ENCODE assay signal across 8 cellular contexts in genomic region chr6:78868124-78868523, GRCh38. TPM values are rescaled to one million over a fixed set of nuclear protein-coding genes. Genes with fewer than 3 reads are reported as not detected.
A peak's percentile ranks its signal among the peaks of the same experiment; 100 is the strongest.
DNase-seq lines count a peak whose midpoint lies in the region; ATAC-seq lines count a peak whose summit lies in the region.

No MANE protein-coding gene starts in this region.

- peak overlapping the region; percentile 99 for H3K4me3 ChIP-seq in duodenal mucosa (ENCODE audit: low read depth in 1 of 2, low read length in 2 of 2)
- peak overlapping the region; percentile 97 for H3K4me3 ChIP-seq in neuron (ENCODE audit: low read length)

- H2AFZ ChIP-seq in neuron (ENCODE audit: low read depth, low read length) = peak overlapping the region; percentile 88

- no peak overlapping the region for H3K27ac ChIP-seq in duodenal mucosa (ENCODE audit: low read depth, low read length)

- no peaks in the 10 kb centered on the region for H3K36me3 ChIP-seq in duodenal mucosa (ENCODE audit: control insufficient read depth in 1 of 2, insufficient read depth in 2 of 2, low read length in 2 of 2)
- H3K36me3 ChIP-seq in neuron (ENCODE audit: insufficient read depth, low read length) = peaks cover 14% of the 10 kb centered on the region

- peaks cover 0 to 4% of the 10 kb centered on the region in 2 donors for H3K4me1 ChIP-seq in duodenal mucosa (ENCODE audit: control insufficient read depth in 1 of 2, insufficient read depth in 2 of 2, low read length in 2 of 2)
- H3K4me1 ChIP-seq in neuron (ENCODE audit: insufficient read depth, low read length) = peaks cover 7% of the 10 kb centered on the region

- H3K9ac ChIP-seq in duodenal mucosa (ENCODE audit: low read depth in 1 of 2, low read length in 2 of 2) = peak overlapping the region; percentile 64 to 90

- no peaks in the 10 kb centered on the region for H3K9me3 ChIP-seq in duodenal mucosa (ENCODE audit: control insufficient read depth in 1 of 2, low read length in 2 of 2)
- no peaks in the 10 kb centered on the region for H3K9me3 ChIP-seq in neuron (ENCODE audit: low read length)

- H3K27me3 ChIP-seq in duodenal mucosa (ENCODE audit: control insufficient read depth in 1 of 2, insufficient read depth in 2 of 2, low read length in 2 of 2) (no peaks in the 10 kb centered on the region), neuron (ENCODE audit: insufficient read depth, low read length) (no peaks in the 10 kb centered on the region)

- DNase-seq in DMS 273 (lab: John Stamatoyannopoulos, UW; ENCODE audit: unreplicated experiment) = peak; percentile 42
- peak; percentile 2 for DNase-seq in NCI-H2171 (lab: John Stamatoyannopoulos, UW)
- DNase-seq in sciatic nerve (ENCODE audit: low spot score) = no peak
- no peak for DNase-seq in AML-193 (lab: John Stamatoyannopoulos, UW)
- DNase-seq in cortex of kidney (lab: John Stamatoyannopoulos, UW) = no peak

- intact Hi-C loops in sciatic nerve (cut with DNase I) = no loop called here

- ATAC-seq in sciatic nerve (no peak), HG03095 (IDR thresholded peaks at IDR 0.05; ENCODE audit: unreplicated experiment) (no peak)

RNA-seq across cellular contexts. Expression of gene IRAK1BP1, which starts 0.8 kb away (rescaled TPM):
- 5.2 TPM for total RNA-seq in sciatic nerve

Comparison
In these comparisons a context has a peak if more than half of its experiments do, and no peak if none do; other contexts are left out.
1. DNase-seq: peak in DMS 273 (single experiment) and NCI-H2171 (single experiment); none in sciatic nerve (single experiment), AML-193 (0 of 2) and cortex of kidney (single experiment).